In genomic region chr17:16129844-16130243, GRCh38 we compare ENCODE assay signal across 1 cellular context.
TF ChIP-seq lines count a peak whose summit lies in the region.

No MANE protein-coding gene starts in this region.

TF ChIP-seq in WTC11, 78 proteins besides CTCF, POLR2A, EP300 and RAD21 (continued from another document):
- TF ChIP-seq, protein P1, sequence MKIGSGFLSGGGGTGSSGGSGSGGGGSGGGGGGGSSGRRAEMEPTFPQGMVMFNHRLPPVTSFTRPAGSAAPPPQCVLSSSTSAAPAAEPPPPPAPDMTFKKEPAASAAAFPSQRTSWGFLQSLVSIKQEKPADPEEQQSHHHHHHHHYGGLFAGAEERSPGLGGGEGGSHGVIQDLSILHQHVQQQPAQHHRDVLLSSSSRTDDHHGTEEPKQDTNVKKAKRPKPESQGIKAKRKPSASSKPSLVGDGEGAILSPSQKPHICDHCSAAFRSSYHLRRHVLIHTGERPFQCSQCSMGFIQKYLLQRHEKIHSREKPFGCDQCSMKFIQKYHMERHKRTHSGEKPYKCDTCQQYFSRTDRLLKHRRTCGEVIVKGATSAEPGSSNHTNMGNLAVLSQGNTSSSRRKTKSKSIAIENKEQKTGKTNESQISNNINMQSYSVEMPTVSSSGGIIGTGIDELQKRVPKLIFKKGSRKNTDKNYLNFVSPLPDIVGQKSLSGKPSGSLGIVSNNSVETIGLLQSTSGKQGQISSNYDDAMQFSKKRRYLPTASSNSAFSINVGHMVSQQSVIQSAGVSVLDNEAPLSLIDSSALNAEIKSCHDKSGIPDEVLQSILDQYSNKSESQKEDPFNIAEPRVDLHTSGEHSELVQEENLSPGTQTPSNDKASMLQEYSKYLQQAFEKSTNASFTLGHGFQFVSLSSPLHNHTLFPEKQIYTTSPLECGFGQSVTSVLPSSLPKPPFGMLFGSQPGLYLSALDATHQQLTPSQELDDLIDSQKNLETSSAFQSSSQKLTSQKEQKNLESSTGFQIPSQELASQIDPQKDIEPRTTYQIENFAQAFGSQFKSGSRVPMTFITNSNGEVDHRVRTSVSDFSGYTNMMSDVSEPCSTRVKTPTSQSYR (CRISPR knock-in tag; IDR thresholded peaks at IDR 0.05): no peak
- TF ChIP-seq ZNF425 (CRISPR knock-in tag; conservative IDR thresholded peaks at IDR 0.05) (no peak), GTF2I (CRISPR knock-in tag; conservative IDR thresholded peaks at IDR 0.05) (no peak), ZSCAN18 (CRISPR knock-in tag; IDR thresholded peaks at IDR 0.05) (no peak), ELF4 (CRISPR knock-in tag; IDR thresholded peaks at IDR 0.05; ENCODE audit: low read depth) (no peak)
